In genomic region chr6:83708970-83709747, GRCh38 we compare ENCODE assay signal across 1 cellular context.
TF ChIP-seq lines count a peak whose summit lies in the region.

Gene SNAP91 (minus strand): TSS chr6:83709101. CDS start chr6:83707927, 1,174 bp downstream.

TF ChIP-seq in HEK293, 187 proteins besides CTCF, POLR2A, EP300 and RAD21 (continued from another document):
- TF ChIP-seq PRDM10 (tag by site-specific recombination; IDR thresholded peaks at IDR 0.05), result no peak
- TF ChIP-seq ZXDB (tag by site-specific recombination; IDR thresholded peaks at IDR 0.05), result peak; percentile 33; the same call in 1 of the 2 replicates
- no peak for TF ChIP-seq ZNF704 (tag by site-specific recombination; IDR thresholded peaks at IDR 0.05)
- TF ChIP-seq EGR2 (tag by site-specific recombination; IDR thresholded peaks at IDR 0.05; ENCODE audit: low read depth), result peak; percentile 76
- TF ChIP-seq ZNF175 (tag by site-specific recombination; IDR thresholded peaks at IDR 0.05), result no peak
- TF ChIP-seq ZBTB48 (tag by site-specific recombination; IDR thresholded peaks at IDR 0.05), result peak; percentile 25; the same call in 1 of the 2 replicates
- TF ChIP-seq ZNF777 (tag by site-specific recombination; IDR thresholded peaks at IDR 0.05; ENCODE audit: borderline replicate concordance), result peak; percentile 77
TF ChIP-seq in HEK293: peak in this region for 40.
